ENCODE assay signal across 9 cellular contexts in genomic region chr1:161461450-161462204, GRCh38. TPM values are rescaled to one million over a fixed set of nuclear protein-coding genes. Genes with fewer than 3 reads are reported as not detected.
A peak's percentile ranks its signal among the peaks of the same experiment; 100 is the strongest.
DNase-seq lines count a peak whose midpoint lies in the region; ATAC-seq lines count a peak whose summit lies in the region.
"Not testable (repeated sequence)": the region's sequence is repeated elsewhere in the genome, so short reads cannot be mapped to it uniquely, and the experiment has no call there.
"Had no signal": no experiment of that assay in that cellular context is flagged by ENCODE, and none has a peak within 500 bp of the region (broad histone marks: within the 10 kb centered on the region; RNA-seq: fewer than 3 reads in every experiment).

No MANE protein-coding gene starts in this region.

- not testable (repeated sequence) for DNase-seq in left colon; stimulated activated naive CD8-positive, alpha-beta T cell treated with anti-CD3 and anti-CD28 coated beads, Interleukin-15, Interleukin-2, amounts not matched to agents 100 U/mL and 50 U/mL, for 24 hours

- not testable (repeated sequence) for H3K4me1 Mint-ChIP-seq in activated T-helper 17 cell treated with anti-CD3 and anti-CD28 coated beads, Interleukin-2, amount 50 U/mL, for 72 hours

- H3K27ac Mint-ChIP-seq in activated T-helper 17 cell treated with anti-CD3 and anti-CD28 coated beads, Interleukin-2, amount 50 U/mL, for 72 hours: not testable (repeated sequence)

- intact Hi-C loops in left colon (cut with DNase I, micrococcal nuclease): not testable (repeated sequence)

- ATAC-seq in GM18907 (IDR thresholded peaks at IDR 0.05; ENCODE audit: unreplicated experiment): peak; percentile 59
- peak; percentile 34 for ATAC-seq in GM21423 (IDR thresholded peaks at IDR 0.05; ENCODE audit: unreplicated experiment)
- peak; percentile 57 for ATAC-seq in HG02642 (IDR thresholded peaks at IDR 0.05; ENCODE audit: poor library complexity, unreplicated experiment)
- ATAC-seq in HG03066 (IDR thresholded peaks at IDR 0.05; ENCODE audit: low read depth, unreplicated experiment): peak; percentile 48
- ATAC-seq in HG03565 (IDR thresholded peaks at IDR 0.05; ENCODE audit: unreplicated experiment): peak; percentile 35
- ATAC-seq in activated T-helper 17 cell treated with anti-CD3 and anti-CD28 coated beads, Interleukin-2, amount 50 U/mL, for 72 hours (replicated peaks): peak; percentile 63
- ATAC-seq in left colon: peak; percentile 67
- peak; percentile 40 for ATAC-seq in stimulated activated naive CD8-positive, alpha-beta T cell treated with anti-CD3 and anti-CD28 coated beads, Interleukin-15, Interleukin-2, amounts not matched to agents 100 U/mL and 50 U/mL, for 24 hours

- not testable (repeated sequence) for H3K9me3 Mint-ChIP-seq in activated T-helper 17 cell treated with anti-CD3 and anti-CD28 coated beads, Interleukin-2, amount 50 U/mL, for 72 hours

- H3K36me3 Mint-ChIP-seq in activated T-helper 17 cell treated with anti-CD3 and anti-CD28 coated beads, Interleukin-2, amount 50 U/mL, for 72 hours (ENCODE audit: low read depth): not testable (repeated sequence)

- H3K27me3 Mint-ChIP-seq in activated T-helper 17 cell treated with anti-CD3 and anti-CD28 coated beads, Interleukin-2, amount 50 U/mL, for 72 hours: not testable (repeated sequence)

- not testable (repeated sequence) for H3K4me3 Mint-ChIP-seq in activated T-helper 17 cell treated with anti-CD3 and anti-CD28 coated beads, Interleukin-2, amount 50 U/mL, for 72 hours

RNA-seq across cellular contexts. Expression of gene FCGR2A, which starts 43.6 kb away (rescaled TPM):
- not detected for total RNA-seq in activated T-helper 17 cell treated with anti-CD3 and anti-CD28 coated beads, Interleukin-2, amount 50 U/mL, for 72 hours
- total RNA-seq in left colon: 10 to 100 TPM in 1 of 2 donors, 1 to 10 TPM in 1; 5.5 to 17.4 TPM
- total RNA-seq: myocyte had no signal

Comparison
In these comparisons a context has a peak if more than half of its experiments do, and no peak if none do; other contexts are left out.
1. RNA of gene FCGR2A, which starts 43.6 kb away (total RNA-seq): 5.5 to 17.4 TPM in left colon; not detected in activated T-helper 17 cell treated with anti-CD3 and anti-CD28 coated beads, Interleukin-2, amount 50 U/mL, for 72 hours; every median in the first group is over 4 times any median in the second.
2. Peak in every context shown above with its lines, with median percentiles within 50 percentile points of each other: ATAC-seq.